Comparison of ENCODE assay signal across 13 cellular contexts in the genomic region with DNA sequence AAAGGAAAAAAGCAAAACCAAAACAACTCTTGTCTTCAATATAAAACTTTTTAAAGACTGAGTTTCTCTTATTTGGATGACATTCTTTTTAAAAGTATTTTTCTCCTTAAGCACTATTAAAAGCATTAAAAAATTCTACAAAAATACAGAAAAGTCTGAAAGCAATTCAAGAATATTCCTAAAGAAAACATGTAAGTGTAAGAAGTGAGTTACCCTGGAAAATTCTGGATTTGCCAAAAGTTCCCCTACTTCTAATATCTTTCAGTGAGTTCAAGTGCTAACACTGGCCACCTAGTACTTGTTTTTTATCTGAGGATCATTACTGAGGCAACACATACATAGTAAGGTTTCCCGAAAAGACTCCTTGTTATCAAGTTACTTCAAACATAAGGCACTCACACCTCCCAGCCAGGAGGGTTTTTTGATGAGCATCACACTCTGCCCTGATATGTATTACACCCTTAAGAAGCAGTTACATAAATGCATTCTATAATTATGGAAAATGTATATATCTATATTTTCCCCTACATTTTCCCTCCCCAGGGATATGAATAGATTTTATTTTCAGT.
DNase-seq lines count a peak whose midpoint lies in the region; ATAC-seq and TF ChIP-seq lines count a peak whose summit lies in the region.
"Had no signal": no experiment of that assay in that cellular context is flagged by ENCODE, and none has a peak within 500 bp of the region (broad histone marks: within the 10 kb centered on the region; RNA-seq: fewer than 3 reads in every experiment).

No MANE protein-coding gene starts in this region.

- DNase-seq in NCI-H748 (lab: John Stamatoyannopoulos, UW; ENCODE audit: unreplicated experiment), result peak; percentile 4
- no peak for DNase-seq in NCI-H748 treated with DMSO at 0.1 percent for 48 hours (lab: John Stamatoyannopoulos, UW)
- no peak for DNase-seq in mesenchymal stem cell
- DNase-seq in tibial nerve (ENCODE audit: low spot score in 2 of 2), result peak in 1 of 2 donors; percentile 8
- no peak for DNase-seq in immature natural killer cell
- DNase-seq in activated naive CD4-positive, alpha-beta T cell treated with anti-CD3 and anti-CD28 coated beads, Interleukin-2, amount 50 U/mL, for 16 hours, result no peak
- DNase-seq: activated naive CD4-positive, alpha-beta T cell treated with anti-CD3 and anti-CD28 coated beads, Interleukin-2, amount 10 ng/mL, durations not matched to agents 7 days and 5 days; GF-D8; OCI-M1 had no signal

- peak overlapping the region; percentile 85 for H3K9ac ChIP-seq in mesenchymal stem cell (ENCODE audit: low read length)

- H3K4me3 Mint-ChIP-seq in immature natural killer cell, result no peak overlapping the region
- H3K4me3 Mint-ChIP-seq: activated naive CD4-positive, alpha-beta T cell treated with anti-CD3 and anti-CD28 coated beads, Interleukin-2, amount 10 ng/mL, durations not matched to agents 7 days and 5 days; IgD-negative memory B cell had no signal

- no peak overlapping the region for H2BK5ac ChIP-seq in mesenchymal stem cell (ENCODE audit: low read depth, low read length, poor library complexity, severe bottlenecking)

- H3K27me3 ChIP-seq in mesenchymal stem cell (ENCODE audit: control insufficient read depth in 1 of 2, insufficient read depth in 1 of 2, low read length in 2 of 2) (no peaks in the 10 kb centered on the region), tibial nerve (no peaks in the 10 kb centered on the region)

- peak overlapping the region in 1 of 2 experiments; percentile 17 for H3K4me3 ChIP-seq in mesenchymal stem cell (ENCODE audit: insufficient read depth in 1 of 2, low read depth in 1 of 2, low read length in 2 of 2)
- H3K4me3 ChIP-seq in tibial nerve, result peak overlapping the region in 1 of 4 donors; percentile 40

- no peak overlapping the region for H3K18ac ChIP-seq in mesenchymal stem cell (ENCODE audit: low read depth in 1 of 2, low read length in 2 of 2)

- H3K27ac Mint-ChIP-seq in immature natural killer cell, result no peak overlapping the region
- H3K27ac Mint-ChIP-seq: activated naive CD4-positive, alpha-beta T cell treated with anti-CD3 and anti-CD28 coated beads, Interleukin-2, amount 10 ng/mL, durations not matched to agents 7 days and 5 days; IgD-negative memory B cell had no signal

- H3K4ac ChIP-seq in mesenchymal stem cell (ENCODE audit: low read depth in 1 of 2, low read length in 2 of 2), result no peak overlapping the region

- TF ChIP-seq POLR2A in tibial nerve (IDR thresholded peaks at IDR 0.05), result no peak

- H2BK12ac ChIP-seq in mesenchymal stem cell (ENCODE audit: low read length in 2 of 2), result no peak overlapping the region

- H2BK120ac ChIP-seq in mesenchymal stem cell (ENCODE audit: low read depth, low read length), result no peak overlapping the region

- H3K27ac ChIP-seq in angular gyrus (ENCODE audit: low read depth, low read length) (peak overlapping the region; percentile 98), mesenchymal stem cell (ENCODE audit: low read length, poor library complexity, severe bottlenecking) (no peak overlapping the region), tibial nerve (peak overlapping the region; percentile 71 to 91 (median 84))

- H3K79me1 ChIP-seq in mesenchymal stem cell (replicated peaks; ENCODE audit: low read length, poor library complexity, severe bottlenecking), result peaks cover 25% of the 10 kb centered on the region

- H4K8ac ChIP-seq in mesenchymal stem cell (ENCODE audit: low read length), result no peak overlapping the region

- H3K27me3 Mint-ChIP-seq in immature natural killer cell (ENCODE audit: low read depth in 3 of 3), result peaks cover 0 to 3% (median 0%) of the 10 kb centered on the region in 3 donors
- H3K27me3 Mint-ChIP-seq: IgD-negative memory B cell had no signal

- 85% methylated on average over 1 of the region's 1 CpG for WGBS in mesenchymal stem cell
- WGBS in tibial nerve, 2 donors, result 56 to 59% methylated on average over 1 of the region's 1 CpG

- H3K4me1 Mint-ChIP-seq in immature natural killer cell, result peaks cover 0 to 6% of the 10 kb centered on the region in 2 donors

- no peak for TF ChIP-seq EP300 in tibial nerve (IDR thresholded peaks at IDR 0.05)

- no peak overlapping the region for H2AFZ ChIP-seq in mesenchymal stem cell (ENCODE audit: low read depth, low read length)

- no peaks in the 10 kb centered on the region for H3K9me3 ChIP-seq in mesenchymal stem cell (ENCODE audit: control insufficient read depth, low read length)
- H3K9me3 ChIP-seq in tibial nerve, result no peaks in the 10 kb centered on the region

- H3K9me3 Mint-ChIP-seq in immature natural killer cell, result no peaks in the 10 kb centered on the region
- H3K9me3 Mint-ChIP-seq: activated naive CD4-positive, alpha-beta T cell treated with anti-CD3 and anti-CD28 coated beads, Interleukin-2, amount 10 ng/mL, durations not matched to agents 7 days and 5 days; IgD-negative memory B cell had no signal

- H2AK5ac ChIP-seq in mesenchymal stem cell (ENCODE audit: low read length, severe bottlenecking), result no peak overlapping the region

- no peak overlapping the region for H4K91ac ChIP-seq in mesenchymal stem cell (ENCODE audit: low read length)

- H3K23ac ChIP-seq in mesenchymal stem cell (ENCODE audit: low read length in 2 of 2), result no peak overlapping the region

- TF ChIP-seq CTCF in tibial nerve (IDR thresholded peaks at IDR 0.05), result no peak

- ATAC-seq in esophagus mucosa, result no peak
- ATAC-seq: activated CD4-positive, CD25-positive, alpha-beta regulatory T cell treated with anti-CD3 and anti-CD28 coated beads, Interleukin-2, amount 50 U/mL, for 24 hours had no signal

- H3K4me1 ChIP-seq in mesenchymal stem cell (ENCODE audit: control insufficient read depth, insufficient read depth, low read depth, low read length) (peaks cover 2% of the 10 kb centered on the region), tibial nerve (peaks cover 0 to 73% (median 11%) of the 10 kb centered on the region in 4 donors)

- no peak overlapping the region for H2BK15ac ChIP-seq in mesenchymal stem cell (ENCODE audit: low read depth, poor library complexity, severe bottlenecking)

- no peak overlapping the region for H3K14ac ChIP-seq in mesenchymal stem cell (ENCODE audit: low read length in 2 of 2)

- no peaks in the 10 kb centered on the region for H3K36me3 Mint-ChIP-seq in immature natural killer cell
- H3K36me3 Mint-ChIP-seq: activated naive CD4-positive, alpha-beta T cell treated with anti-CD3 and anti-CD28 coated beads, Interleukin-2, amount 10 ng/mL, durations not matched to agents 7 days and 5 days; IgD-negative memory B cell had no signal

- H3K36me3 ChIP-seq in mesenchymal stem cell (ENCODE audit: control insufficient read depth in 1 of 2, insufficient read depth in 2 of 2, low read depth in 1 of 2, low read length in 2 of 2) (no peaks in the 10 kb centered on the region), tibial nerve (no peaks in the 10 kb centered on the region)

- no peak overlapping the region for H3K4me2 ChIP-seq in mesenchymal stem cell (ENCODE audit: low read length, poor library complexity, severe bottlenecking)
